In genomic region chr17:82359451-82360074, GRCh38 we compare ENCODE assay signal across 1 cellular context.
A peak's percentile ranks its signal among the peaks of the same experiment; 100 is the strongest.
TF ChIP-seq lines count a peak whose summit lies in the region.

No MANE protein-coding gene starts in this region.

TF ChIP-seq in K562, 482 proteins besides CTCF, POLR2A, EP300 and RAD21:
- TF ChIP-seq BCOR (IDR thresholded peaks at IDR 0.05), result peak; percentile 93
